8 cellular contexts compared by ENCODE assay signal in genomic region chr10:48289652-48290238, GRCh38. TPM values are rescaled to one million over a fixed set of nuclear protein-coding genes. Genes with fewer than 3 reads are reported as not detected.
A peak's percentile ranks its signal among the peaks of the same experiment; 100 is the strongest.
DNase-seq lines count a peak whose midpoint lies in the region; ATAC-seq and TF ChIP-seq lines count a peak whose summit lies in the region.

No MANE protein-coding gene starts in this region.

- peaks cover 15 to 37% of the 10 kb centered on the region in 2 donors for H3K27me3 Mint-ChIP-seq in CD8-positive, alpha-beta memory T cell

- H3K9me3 ChIP-seq in CD8-positive, alpha-beta memory T cell (ENCODE audit: low read length) = no peaks in the 10 kb centered on the region
- no peaks in the 10 kb centered on the region for H3K9me3 ChIP-seq in left lung

- peaks cover 0 to 2% (median 0%) of the 10 kb centered on the region in 3 donors for H3K36me3 Mint-ChIP-seq in CD8-positive, alpha-beta memory T cell

- H3K4me1 ChIP-seq in CD8-positive, alpha-beta memory T cell (ENCODE audit: insufficient read depth, low read length) = no peaks in the 10 kb centered on the region
- H3K4me1 ChIP-seq in left lung = peaks cover 0 to 3% of the 10 kb centered on the region in 2 donors

- CTCF ChIA-PET in CD8-positive, alpha-beta memory T cell (lab: Charles Lee) = interaction anchor here (1.5 kb wide), 1 partner anchor 11 kb away, joined by 3 read pairs; no protein-coding TSS in a partner anchor

- H3K9me3 Mint-ChIP-seq in CD8-positive, alpha-beta memory T cell = peaks cover 0 to 4% (median 2%) of the 10 kb centered on the region in 5 donors

- TF ChIP-seq CTCF in left lung (IDR thresholded peaks at IDR 0.05) = peak; percentile 70 to 82

- peak overlapping the region in 1 of 8 donors; percentile 39 for H3K27ac Mint-ChIP-seq in CD8-positive, alpha-beta memory T cell

- H3K27me3 ChIP-seq in CD8-positive, alpha-beta memory T cell (ENCODE audit: insufficient read depth, low read length, poor library complexity, severe bottlenecking) = no peaks in the 10 kb centered on the region
- H3K27me3 ChIP-seq in left lung = peaks cover 0 to 5% of the 10 kb centered on the region in 2 donors

- POLR2A ChIA-PET in CD8-positive, alpha-beta memory T cell (lab: Charles Lee) = no interaction called here

- DNase-seq in CD8-positive, alpha-beta memory T cell = peak in 4 of 5 donors; percentile 14 to 54 (median 24)
- DNase-seq in Kasumi-1 (lab: John Stamatoyannopoulos, UW) (peak; percentile 65 to 73), UCSD-AML1 (lab: John Stamatoyannopoulos, UW; ENCODE audit: unreplicated experiment) (peak; percentile 43), cerebellum (ENCODE audit: low spot score) (peak; percentile 71), left lung (no peak), NCI-H226 (no peak)
- peak; percentile 67 for DNase-seq in stimulated activated CD8-positive, alpha-beta memory T cell treated with anti-CD3 and anti-CD28 coated beads, Interleukin-4, amount 100 ng/mL, for 48 hours

- H3K4me3 ChIP-seq in CD8-positive, alpha-beta memory T cell (ENCODE audit: low read length) = no peak overlapping the region
- no peak overlapping the region for H3K4me3 ChIP-seq in left lung

- H3K36me3 ChIP-seq in CD8-positive, alpha-beta memory T cell (ENCODE audit: insufficient read depth, low read length) = no peaks in the 10 kb centered on the region
- no peaks in the 10 kb centered on the region for H3K36me3 ChIP-seq in left lung

- ATAC-seq in GM19395 (IDR thresholded peaks at IDR 0.05; ENCODE audit: unreplicated experiment) (peak; percentile 69), left lung (peak; percentile 92)

- H3K27ac ChIP-seq in CD8-positive, alpha-beta memory T cell (ENCODE audit: low read depth, low read length) = no peak overlapping the region
- H3K27ac ChIP-seq in left lung = no peak overlapping the region

- peaks cover 5 to 13% (median 8%) of the 10 kb centered on the region in 3 donors for H3K4me1 Mint-ChIP-seq in CD8-positive, alpha-beta memory T cell

- intact Hi-C loops in left lung (cut with DNase I) = no loop called here

- H3K4me3 Mint-ChIP-seq in CD8-positive, alpha-beta memory T cell = no peak overlapping the region

RNA-seq across cellular contexts. Expression of gene FRMPD2, which starts 15.2 kb away (rescaled TPM):
- not detected for total RNA-seq in CD8-positive, alpha-beta memory T cell
- not detected for polyA plus RNA-seq in CD8-positive, alpha-beta memory T cell
- total RNA-seq in cerebellum = 11.1 TPM
- 1 to 10 TPM in 1 of 2 donors, under 1 TPM in 1; 0.06 to 2.0 TPM for total RNA-seq in left lung

RNA-seq across cellular contexts. Expression of gene MAPK8, which starts 16.7 kb away (rescaled TPM):
- total RNA-seq in CD8-positive, alpha-beta memory T cell = 10 to 100 TPM; 38.8 to 43.5 TPM
- 20.5 TPM for polyA plus RNA-seq in CD8-positive, alpha-beta memory T cell
- total RNA-seq in cerebellum (183 TPM), left lung (10 to 100 TPM; 31.3 to 36.9 TPM)

Comparison
In these comparisons a context has a peak if more than half of its experiments do, and no peak if none do; other contexts are left out.
1. DNase-seq: peak in CD8-positive, alpha-beta memory T cell (4 of 5), Kasumi-1 (2 of 2), UCSD-AML1 (single experiment), cerebellum (single experiment) and stimulated activated CD8-positive, alpha-beta memory T cell treated with anti-CD3 and anti-CD28 coated beads, Interleukin-4, amount 100 ng/mL, for 48 hours (single experiment); none in left lung (0 of 2) and NCI-H226 (single experiment).